Comparison of ENCODE assay signal across 32 cellular contexts in genomic region chr3:40695848-40696247, GRCh38.
"Had no signal": no experiment of that assay in that cellular context is flagged by ENCODE, and none has a peak within 500 bp of the region (broad histone marks: within the 10 kb centered on the region; RNA-seq: fewer than 3 reads in every experiment).

No MANE protein-coding gene starts in this region.

- H3K36me3 ChIP-seq: ascending aorta, brain microvascular endothelial cell, esophagus squamous epithelium, gastroesophageal sphincter, heart right ventricle had no signal

- H3K9me3 ChIP-seq: ascending aorta, esophagus squamous epithelium, gastroesophageal sphincter, heart right ventricle had no signal

- H3K27me3 ChIP-seq: ascending aorta, brain microvascular endothelial cell, esophagus squamous epithelium, gastroesophageal sphincter, heart right ventricle had no signal

- H3K9me3 Mint-ChIP-seq: activated CD4-positive, alpha-beta T cell treated with anti-CD3 and anti-CD28 coated beads, Interleukin-2, amount 10 ng/mL, durations not matched to agents 24 days and 14 days; activated T-helper 1 cell treated with anti-CD3 and anti-CD28 coated beads, Interleukin-12 subunit alpha, Interleukin-12 subunit beta, Interleukin-2, Interleukin-4 antibody, amounts not matched to agents 30 ng/mL and 10 ng/mL and 1 ng/mL, durations not matched to agents 14 hours and 24 hours and 36 hours; activated T-helper 2 cell treated with anti-CD3 and anti-CD28 coated beads, Interferon-gamma antibody, Interleukin-2, Interleukin-4, amounts not matched to agents 10 μg/mL and 5 μg/mL and 100 μg/mL, durations not matched to agents 14 hours and 24 hours and 36 hours; dendritic cell treated with granulocyte-macrophage colony-stimulating factor and Interleukin-4, amounts not matched to agents 40 ng/mL and 50 ng/mL, for 4 days had no signal

- H3K27ac Mint-ChIP-seq: activated CD4-positive, alpha-beta memory T cell treated with anti-CD3 and anti-CD28 coated beads for 36 hours; activated CD4-positive, alpha-beta T cell treated with anti-CD3 and anti-CD28 coated beads for 36 hours; activated CD4-positive, alpha-beta T cell treated with anti-CD3 and anti-CD28 coated beads, Interleukin-2, amount 10 ng/mL, durations not matched to agents 24 days and 14 days; activated CD8-positive, alpha-beta memory T cell treated with anti-CD3 and anti-CD28 coated beads, Interleukin-2, amount 10 ng/mL, durations not matched to agents 7 days and 5 days; activated CD8-positive, alpha-beta T cell treated with anti-CD3 and anti-CD28 coated beads, Interleukin-2, amount 10 ng/mL, durations not matched to agents 7 days and 5 days; activated naive CD4-positive, alpha-beta T cell treated with anti-CD3 and anti-CD28 coated beads for 36 hours; activated naive CD4-positive, alpha-beta T cell treated with anti-CD3 and anti-CD28 coated beads, Interleukin-2, amount 50 U/mL, for 24 hours; activated naive CD8-positive, alpha-beta T cell treated with anti-CD3 and anti-CD28 coated beads for 36 hours; activated naive CD8-positive, alpha-beta T cell treated with anti-CD3 and anti-CD28 coated beads, Interleukin-2, amount 50 U/mL, for 24 hours; activated T-helper 1 cell treated with anti-CD3 and anti-CD28 coated beads, Interleukin-12 subunit alpha, Interleukin-12 subunit beta, Interleukin-2, Interleukin-4 antibody, amounts not matched to agents 30 ng/mL and 10 ng/mL and 1 ng/mL, durations not matched to agents 14 hours and 24 hours and 36 hours; activated T-helper 2 cell treated with anti-CD3 and anti-CD28 coated beads, Interferon-gamma antibody, Interleukin-2, Interleukin-4, amounts not matched to agents 10 μg/mL and 5 μg/mL and 100 μg/mL, durations not matched to agents 14 hours and 24 hours and 36 hours; dendritic cell treated with granulocyte-macrophage colony-stimulating factor and Interleukin-4, amounts not matched to agents 40 ng/mL and 50 ng/mL, for 4 days; endodermal cell had no signal

- H3K4me3 ChIP-seq: ascending aorta, coronary artery, dorsolateral prefrontal cortex, esophagus squamous epithelium, gastroesophageal sphincter, heart right ventricle had no signal

- H3K4me1 Mint-ChIP-seq: activated CD4-positive, alpha-beta T cell treated with anti-CD3 and anti-CD28 coated beads for 36 hours; activated CD4-positive, alpha-beta T cell treated with anti-CD3 and anti-CD28 coated beads, Interleukin-2, amount 10 ng/mL, durations not matched to agents 24 days and 14 days; activated CD8-positive, alpha-beta memory T cell treated with anti-CD3 and anti-CD28 coated beads, Interleukin-2, amount 10 ng/mL, durations not matched to agents 7 days and 5 days; activated naive CD4-positive, alpha-beta T cell treated with anti-CD3 and anti-CD28 coated beads, Interleukin-2, amount 50 U/mL, for 24 hours; activated naive CD8-positive, alpha-beta T cell treated with anti-CD3 and anti-CD28 coated beads for 36 hours; activated naive CD8-positive, alpha-beta T cell treated with anti-CD3 and anti-CD28 coated beads, Interleukin-2, amount 50 U/mL, for 24 hours had no signal

- H3K4me3 Mint-ChIP-seq: activated CD4-positive, alpha-beta memory T cell treated with anti-CD3 and anti-CD28 coated beads for 36 hours; activated CD4-positive, alpha-beta T cell treated with anti-CD3 and anti-CD28 coated beads for 36 hours; activated CD4-positive, alpha-beta T cell treated with anti-CD3 and anti-CD28 coated beads, Interleukin-2, amount 10 ng/mL, durations not matched to agents 24 days and 14 days; activated CD8-positive, alpha-beta memory T cell treated with anti-CD3 and anti-CD28 coated beads, Interleukin-2, amount 10 ng/mL, durations not matched to agents 7 days and 5 days; activated CD8-positive, alpha-beta T cell treated with anti-CD3 and anti-CD28 coated beads, Interleukin-2, amount 10 ng/mL, durations not matched to agents 7 days and 5 days; activated naive CD4-positive, alpha-beta T cell treated with anti-CD3 and anti-CD28 coated beads for 36 hours; activated naive CD4-positive, alpha-beta T cell treated with anti-CD3 and anti-CD28 coated beads, Interleukin-2, amount 50 U/mL, for 24 hours; activated naive CD8-positive, alpha-beta T cell treated with anti-CD3 and anti-CD28 coated beads for 36 hours; activated naive CD8-positive, alpha-beta T cell treated with anti-CD3 and anti-CD28 coated beads, Interleukin-2, amount 50 U/mL, for 24 hours; activated T-helper 1 cell treated with anti-CD3 and anti-CD28 coated beads, Interleukin-12 subunit alpha, Interleukin-12 subunit beta, Interleukin-2, Interleukin-4 antibody, amounts not matched to agents 30 ng/mL and 10 ng/mL and 1 ng/mL, durations not matched to agents 14 hours and 24 hours and 36 hours; dendritic cell treated with granulocyte-macrophage colony-stimulating factor and Interleukin-4, amounts not matched to agents 40 ng/mL and 50 ng/mL, for 4 days; endodermal cell had no signal

- ATAC-seq: activated CD4-positive, alpha-beta T cell treated with anti-CD3 and anti-CD28 coated beads for 36 hours; activated CD8-positive, alpha-beta memory T cell treated with anti-CD3 and anti-CD28 coated beads, Interleukin-2, amount 10 ng/mL, durations not matched to agents 7 days and 5 days; activated CD8-positive, alpha-beta T cell treated with anti-CD3 and anti-CD28 coated beads, Interleukin-2, amount 10 ng/mL, durations not matched to agents 7 days and 5 days; activated naive CD8-positive, alpha-beta T cell treated with anti-CD3 and anti-CD28 coated beads, Interleukin-2, amount 50 U/mL, for 24 hours; gastroesophageal sphincter had no signal

- H3K36me3 Mint-ChIP-seq: activated CD4-positive, alpha-beta memory T cell treated with anti-CD3 and anti-CD28 coated beads for 36 hours; activated CD8-positive, alpha-beta memory T cell treated with anti-CD3 and anti-CD28 coated beads, Interleukin-2, amount 10 ng/mL, durations not matched to agents 7 days and 5 days; activated naive CD4-positive, alpha-beta T cell treated with anti-CD3 and anti-CD28 coated beads, Interleukin-2, amount 50 U/mL, for 24 hours; activated naive CD8-positive, alpha-beta T cell treated with anti-CD3 and anti-CD28 coated beads for 36 hours had no signal

- H3K27ac ChIP-seq: ascending aorta, brain microvascular endothelial cell, coronary artery, dorsolateral prefrontal cortex, esophagus squamous epithelium, gastroesophageal sphincter had no signal

- DNase-seq: activated CD4-positive, alpha-beta memory T cell treated with anti-CD3 and anti-CD28 coated beads for 36 hours; activated CD4-positive, alpha-beta T cell treated with anti-CD3 and anti-CD28 coated beads for 36 hours; activated CD4-positive, alpha-beta T cell treated with anti-CD3 and anti-CD28 coated beads, Interleukin-2, amount 10 ng/mL, durations not matched to agents 24 days and 14 days; activated CD4-positive, CD25-positive, alpha-beta regulatory T cell; activated CD4-positive, CD25-positive, alpha-beta regulatory T cell treated with anti-CD3 and anti-CD28 coated beads, Interleukin-2, amount 50 U/mL, for 72 hours; activated CD8-positive, alpha-beta memory T cell treated with anti-CD3 and anti-CD28 coated beads, Interleukin-2, amount 10 ng/mL, durations not matched to agents 7 days and 5 days; activated CD8-positive, alpha-beta memory T cell treated with anti-CD3 and anti-CD28 coated beads, Interleukin-2, amount 50 U/mL, for 4 hours; activated CD8-positive, alpha-beta T cell treated with anti-CD3 and anti-CD28 coated beads, Interleukin-2, amount 10 ng/mL, durations not matched to agents 7 days and 5 days; activated effector memory CD4-positive, alpha-beta T cell treated with anti-CD3 and anti-CD28 coated beads, Interleukin-2, amount 50 U/mL, for 16 hours; activated naive CD4-positive, alpha-beta T cell treated with anti-CD3 and anti-CD28 coated beads for 36 hours; activated naive CD8-positive, alpha-beta T cell treated with anti-CD3 and anti-CD28 coated beads for 36 hours; activated naive CD8-positive, alpha-beta T cell treated with anti-CD3 and anti-CD28 coated beads, Interleukin-2, amount 50 U/mL, for 24 hours; activated T-cell treated with anti-CD3 and anti-CD28 coated beads, Interleukin-2, amount 50 U/mL, for 1 hour; activated T-cell treated with anti-CD3 and anti-CD28 coated beads, Interleukin-2, amount 50 U/mL, for 48 hours; brain microvascular endothelial cell; central memory CD4-positive, alpha-beta T cell; cerebellar nuclear complex; dorsolateral prefrontal cortex; effector memory CD4-positive, alpha-beta T cell; endodermal cell; erythroblast; esophagus squamous epithelium; foreskin melanocyte; heart right ventricle; T-helper 2 cell had no signal
